ENCODE assay signal across 20 cellular contexts in genomic region chr18:45249306-45249705, GRCh38.
DNase-seq lines count a peak whose midpoint lies in the region; ATAC-seq, FAIRE-seq and TF ChIP-seq lines count a peak whose summit lies in the region.
"Had no signal": no experiment of that assay in that cellular context is flagged by ENCODE, and none has a peak within 500 bp of the region (broad histone marks: within the 10 kb centered on the region; RNA-seq: fewer than 3 reads in every experiment).

No MANE protein-coding gene starts in this region.

- H3K9ac ChIP-seq in skeletal muscle tissue (ENCODE audit: low read depth in 1 of 3, low read length in 3 of 3) (no peak overlapping the region), HepG2 (ENCODE audit: insufficient read depth, low read depth, low read length) (no peak overlapping the region)

- BruUV-seq in HepG2 (replicated peaks; lab: Mats Ljungman, UMichigan): no TSS peak

- no peak for TF ChIP-seq RAD21 in HepG2 (CRISPR knock-in tag; IDR thresholded peaks at IDR 0.05)

- H4K20me1 ChIP-seq in HepG2 (ENCODE audit: insufficient read depth, low read length): no peaks in the 10 kb centered on the region

- no peak overlapping the region for H2AFZ ChIP-seq in HepG2 (ENCODE audit: low read length)

- no peak for TF ChIP-seq EP300 in gastroesophageal sphincter (IDR thresholded peaks at IDR 0.05)
- TF ChIP-seq EP300 in HepG2 (IDR thresholded peaks at IDR 0.05; ENCODE audit: low read depth in 2 of 2, low read length in 2 of 2): no peak
- TF ChIP-seq EP300 in HepG2 (CRISPR knock-in tag; IDR thresholded peaks at IDR 0.05; ENCODE audit: borderline replicate concordance): no peak

- no peaks in the 10 kb centered on the region for H3K79me2 ChIP-seq in HepG2 (ENCODE audit: insufficient read depth, low read length)

- 60 to 71% methylated on average over 1 of the region's 1 CpG for WGBS in gastroesophageal sphincter (ENCODE audit: low coverage in 1 of 2), 2 donors
- WGBS in body of pancreas, 2 donors: 79 to 81% methylated on average over 1 of the region's 1 CpG
- 45% methylated on average over 1 of the region's 1 CpG for WGBS in HepG2 (ENCODE audit: low lambda C conversion rate)

- H3K36me3 ChIP-seq in gastroesophageal sphincter (no peaks in the 10 kb centered on the region), skeletal muscle tissue (ENCODE audit: control insufficient read depth in 3 of 3, insufficient read depth in 3 of 3, low read length in 3 of 3) (no peaks in the 10 kb centered on the region), body of pancreas (replicated peaks in 1 of 2; ENCODE audit: insufficient read depth in 1 of 2, low read depth in 2 of 2) (no peaks in the 10 kb centered on the region), HepG2 (replicated peaks in 1 of 2; ENCODE audit: control insufficient read depth in 1 of 2, insufficient read depth in 2 of 2, low read length in 2 of 2) (no peaks in the 10 kb centered on the region)

- intact Hi-C loops in left colon (cut with DNase I, micrococcal nuclease): no loop called here
- intact Hi-C loops in body of pancreas (cut with DNase I): no loop called here
- intact Hi-C loops in HepG2 (cut with micrococcal nuclease; ENCODE audit: unreplicated experiment): no loop called here

- H3K4me1 ChIP-seq in gastroesophageal sphincter (peaks cover 16 to 89% (median 25%) of the 10 kb centered on the region in 3 donors), skeletal muscle tissue (ENCODE audit: control insufficient read depth in 3 of 3, insufficient read depth in 3 of 3, low read length in 3 of 3) (peaks cover 23 to 28% (median 27%) of the 10 kb centered on the region in 3 donors), body of pancreas (peaks cover 8% of the 10 kb centered on the region), HepG2 (ENCODE audit: insufficient read depth, low read length) (no peaks in the 10 kb centered on the region)

- H3K4me3 ChIP-seq in gastroesophageal sphincter: no peak overlapping the region
- no peak overlapping the region for H3K4me3 ChIP-seq in skeletal muscle tissue (ENCODE audit: low read length in 3 of 3)
- H3K4me3 ChIP-seq in body of pancreas: no peak overlapping the region
- H3K4me3 ChIP-seq in HepG2 (replicated peaks in 1 of 3; ENCODE audit: insufficient read depth in 1 of 3, low read depth in 2 of 3, low read length in 3 of 3): no peak overlapping the region
- H3K4me3 ChIP-seq: lung had no signal

- H3K27me3 ChIP-seq in gastroesophageal sphincter (no peaks in the 10 kb centered on the region), skeletal muscle tissue (ENCODE audit: control insufficient read depth in 3 of 3, insufficient read depth in 3 of 3, low read length in 3 of 3) (no peaks in the 10 kb centered on the region), body of pancreas (no peaks in the 10 kb centered on the region), HepG2 (ENCODE audit: control insufficient read depth in 1 of 2, insufficient read depth in 2 of 2, low read length in 2 of 2) (no peaks in the 10 kb centered on the region)

- H3K27ac ChIP-seq in gastroesophageal sphincter (peak overlapping the region; percentile 83 to 85 (median 84)), skeletal muscle tissue (ENCODE audit: low read depth, low read length) (peak overlapping the region; percentile 66), body of pancreas (peak overlapping the region in 1 of 4 donors; percentile 6), HepG2 (ENCODE audit: extremely low read length, insufficient read depth, low read length) (no peak overlapping the region)
- H3K27ac ChIP-seq: epithelial cell of prostate had no signal

- in situ Hi-C loops in HepG2 (cut with HindIII; ENCODE audit: extremely low pct_ligation_motif_present, low pct_unique_long_range_greater_than_20kb): no loop called here

- peak; percentile 74 for DNase-seq in EH (ENCODE audit: low read depth)
- peak; percentile 87 for DNase-seq in amniotic epithelial cell (ENCODE audit: low read depth)
- DNase-seq in AML-193 (lab: John Stamatoyannopoulos, UW): no peak
- no peak for DNase-seq in left colon
- no peak for DNase-seq in body of pancreas
- no peak for DNase-seq in HepG2 (ENCODE audit: low spot score)
- DNase-seq: activated CD4-positive, alpha-beta T cell treated with anti-CD3 and anti-CD28 coated beads, Interleukin-2, amount 50 U/mL, for 1 hour; activated T-cell treated with anti-CD3 and anti-CD28 coated beads for 4 hours; C1 segment of cervical spinal cord; DMS79; H7; natural killer cell; NCI-H146; NCI-H345 had no signal

- H3K9me3 ChIP-seq in gastroesophageal sphincter: no peaks in the 10 kb centered on the region
- no peaks in the 10 kb centered on the region for H3K9me3 ChIP-seq in skeletal muscle tissue (ENCODE audit: control insufficient read depth in 3 of 3, low read length in 3 of 3)
- H3K9me3 ChIP-seq in body of pancreas: no peaks in the 10 kb centered on the region
- no peaks in the 10 kb centered on the region for H3K9me3 ChIP-seq in HepG2 (ENCODE audit: low read length)

- no peak overlapping the region for H3K4me2 ChIP-seq in HepG2 (ENCODE audit: low read depth, low read length)

- TF ChIP-seq CTCF in gastroesophageal sphincter (IDR thresholded peaks at IDR 0.05) (no peak), body of pancreas (IDR thresholded peaks at IDR 0.05) (no peak), HepG2 (CRISPR knock-in tag; IDR thresholded peaks at IDR 0.05) (no peak)

- FAIRE-seq in HepG2 (lab: Jason Lieb, UNC): no peak
- FAIRE-seq: HTR-8/SVneo had no signal

- ATAC-seq in gastroesophageal sphincter: no peak
- ATAC-seq in left colon: no peak
- no peak for ATAC-seq in body of pancreas
- ATAC-seq in HepG2: no peak
- ATAC-seq: activated naive CD4-positive, alpha-beta T cell treated with anti-CD3 and anti-CD28 coated beads, Interleukin-2, amount 50 U/mL, for 72 hours; natural killer cell had no signal

- POLR2A ChIA-PET in HepG2 (lab: Yijun Ruan, JAX): no interaction called here

- TF ChIP-seq POLR2A in gastroesophageal sphincter (IDR thresholded peaks at IDR 0.05) (no peak), body of pancreas (IDR thresholded peaks at IDR 0.05) (no peak), HepG2 (IDR thresholded peaks at IDR 0.05; ENCODE audit: insufficient read depth in 1 of 2, low read depth in 2 of 2, low read length in 2 of 2) (no peak)

- CTCF ChIA-PET in HepG2 (lab: Yijun Ruan, JAX; ENCODE audit: low intra/inter-chr PET ratio, low total read pairs): no interaction called here

TF ChIP-seq in HepG2, 621 proteins besides CTCF, POLR2A, EP300 and RAD21 (continues in another document):
- no peak for TF ChIP-seq RERE (CRISPR knock-in tag; IDR thresholded peaks at IDR 0.05; ENCODE audit: low read depth)
- TF ChIP-seq SPEN (CRISPR knock-in tag; IDR thresholded peaks at IDR 0.05; ENCODE audit: low read depth): no peak
- no peak for TF ChIP-seq RORA (CRISPR knock-in tag; IDR thresholded peaks at IDR 0.05)
- TF ChIP-seq SYNCRIP (IDR thresholded peaks at IDR 0.05; ENCODE audit: insufficient read depth, low read depth, low read length): no peak
- TF ChIP-seq ZFP37 (CRISPR knock-in tag; IDR thresholded peaks at IDR 0.05; ENCODE audit: borderline replicate concordance): no peak
- no peak for TF ChIP-seq ZNF205 (CRISPR knock-in tag; IDR thresholded peaks at IDR 0.05)
- TF ChIP-seq ZNF792 (CRISPR knock-in tag; IDR thresholded peaks at IDR 0.05): no peak

Comparison
In these comparisons a context has a peak if more than half of its experiments do, and no peak if none do; other contexts are left out.
1. DNase-seq: peak in EH (single experiment) and amniotic epithelial cell (single experiment); none in AML-193 (0 of 2), left colon (0 of 2), body of pancreas (0 of 4) and HepG2 (single experiment).